Comparison of ENCODE assay signal across 8 cellular contexts in the genomic region with DNA sequence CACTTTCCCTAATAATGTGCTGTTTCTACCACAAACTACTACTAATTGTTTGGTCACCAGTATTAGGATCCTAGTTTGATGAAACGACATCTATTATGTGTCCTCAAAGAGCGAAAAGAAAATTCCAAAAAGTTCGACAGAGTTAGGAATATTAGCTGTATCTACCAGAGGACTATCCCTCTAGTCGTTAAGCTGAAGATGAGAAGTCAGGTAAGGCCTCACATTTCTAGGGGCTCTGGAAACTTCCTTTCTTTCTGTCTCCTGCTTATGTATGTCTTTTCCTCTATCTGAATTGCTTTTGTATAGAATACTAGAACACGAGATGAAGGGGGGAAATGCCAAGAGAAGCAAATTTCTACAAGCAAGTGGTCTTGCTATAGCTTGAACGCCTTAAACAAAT. TPM values are rescaled to one million over a fixed set of nuclear protein-coding genes. Genes with fewer than 3 reads are reported as not detected.
DNase-seq lines count a peak whose midpoint lies in the region; ATAC-seq and TF ChIP-seq lines count a peak whose summit lies in the region.

No MANE protein-coding gene starts in this region.

- H3K27me3 ChIP-seq in Karpas-422 (ENCODE audit: low read length): no peaks in the 10 kb centered on the region
- H3K27me3 ChIP-seq in colonic mucosa: no peaks in the 10 kb centered on the region
- H3K27me3 ChIP-seq in naive thymus-derived CD4-positive, alpha-beta T cell (ENCODE audit: control insufficient read depth in 2 of 2, insufficient read depth in 2 of 2, low read length in 2 of 2): no peaks in the 10 kb centered on the region

- peak overlapping the region; percentile 96 for H3K4me2 ChIP-seq in Karpas-422 (ENCODE audit: low read depth, low read length, poor library complexity, severe bottlenecking)

- ATAC-seq in naive thymus-derived CD4-positive, alpha-beta T cell: no peak
- ATAC-seq in HG03175 (IDR thresholded peaks at IDR 0.05; ENCODE audit: unreplicated experiment): no peak

- no peaks in the 10 kb centered on the region for H3K27me3 Mint-ChIP-seq in naive thymus-derived CD4-positive, alpha-beta T cell

- H3K9me2 ChIP-seq in Karpas-422 (replicated peaks; ENCODE audit: insufficient read depth, low read length): no peaks in the 10 kb centered on the region

- no peaks in the 10 kb centered on the region for H3K36me3 ChIP-seq in Karpas-422 (ENCODE audit: insufficient read depth, low read length)
- H3K36me3 ChIP-seq in colonic mucosa: no peaks in the 10 kb centered on the region
- peaks cover 0 to 9% (median 0%) of the 10 kb centered on the region in 3 experiments for H3K36me3 ChIP-seq in naive thymus-derived CD4-positive, alpha-beta T cell (ENCODE audit: control insufficient read depth in 2 of 3, insufficient read depth in 3 of 3, low read length in 3 of 3)

- H3K9me3 ChIP-seq in Karpas-422 (ENCODE audit: low read length) (no peaks in the 10 kb centered on the region), colonic mucosa (no peaks in the 10 kb centered on the region)
- no peaks in the 10 kb centered on the region for H3K9me3 ChIP-seq in naive thymus-derived CD4-positive, alpha-beta T cell (ENCODE audit: control insufficient read depth in 2 of 3, low read length in 3 of 3)

- peaks cover 21% of the 10 kb centered on the region for H4K20me1 ChIP-seq in Karpas-422 (ENCODE audit: insufficient read depth, low read depth, low read length)

- peaks cover 0 to 23% (median 4%) of the 10 kb centered on the region in 5 donors for H3K36me3 Mint-ChIP-seq in naive thymus-derived CD4-positive, alpha-beta T cell

- H3K27ac Mint-ChIP-seq in naive thymus-derived CD4-positive, alpha-beta T cell: peak overlapping the region; percentile 86 to 99 (median 95)

- H3K27ac ChIP-seq in Karpas-422 (ENCODE audit: low read length) (peak overlapping the region; percentile 71; the same call in 1 of the 2 replicates), colonic mucosa (no peak overlapping the region)
- H3K27ac ChIP-seq in naive thymus-derived CD4-positive, alpha-beta T cell (ENCODE audit: low read depth, low read length): peak overlapping the region; percentile 91

- H3K4me1 ChIP-seq in Karpas-422 (ENCODE audit: low read length) (peaks cover 32% of the 10 kb centered on the region), colonic mucosa (peaks cover 7% of the 10 kb centered on the region)
- peaks cover 50 to 58% of the 10 kb centered on the region in 2 donors for H3K4me1 ChIP-seq in naive thymus-derived CD4-positive, alpha-beta T cell (ENCODE audit: control insufficient read depth in 2 of 2, insufficient read depth in 2 of 2, low read length in 2 of 2)

- POLR2A ChIA-PET in naive thymus-derived CD4-positive, alpha-beta T cell (lab: Charles Lee): interaction anchor here (1.1 to 3.6 kb wide), 6 partner anchors 11 to 1042 kb away, joined by 5 to 23 read pairs (median 7); a partner anchor contains a TSS

- H3K9me3 Mint-ChIP-seq in naive thymus-derived CD4-positive, alpha-beta T cell: peaks cover 0 to 3% (median 0%) of the 10 kb centered on the region in 11 donors

- peak overlapping the region; percentile 98 for H3K4me3 ChIP-seq in AG10803 (ENCODE audit: low read length)
- H3K4me3 ChIP-seq in Karpas-422 (ENCODE audit: low read length): peak overlapping the region; percentile 94
- peak overlapping the region; percentile 94 for H3K4me3 ChIP-seq in colonic mucosa
- peak overlapping the region; percentile 78 for H3K4me3 ChIP-seq in naive thymus-derived CD4-positive, alpha-beta T cell (ENCODE audit: low read length)

- CTCF ChIA-PET in naive thymus-derived CD4-positive, alpha-beta T cell (lab: Charles Lee): interaction anchor here (1.2 kb wide), 1 partner anchor 22 kb away, joined by 3 read pairs; no protein-coding TSS in a partner anchor

- peaks cover 66% of the 10 kb centered on the region for H3K79me2 ChIP-seq in Karpas-422 (ENCODE audit: low read length)

- intact Hi-C loops in colonic mucosa (cut with DNase I): no loop called here
- intact Hi-C loops in naive thymus-derived CD4-positive, alpha-beta T cell (cut with micrococcal nuclease): loop anchor here (2.0 to 10.0 kb wide), 7 partner anchors 47 to 859 kb away; a partner anchor contains a TSS

- H3K4me3 Mint-ChIP-seq in naive thymus-derived CD4-positive, alpha-beta T cell: peak overlapping the region; percentile 88 to 100 (median 98)

- no peak overlapping the region for H2AFZ ChIP-seq in Karpas-422 (ENCODE audit: low read length)

- peak overlapping the region; percentile 94 for H3K9ac ChIP-seq in Karpas-422 (ENCODE audit: low read length)
- peak overlapping the region in 1 of 2 donors; percentile 92 for H3K9ac ChIP-seq in colonic mucosa (ENCODE audit: low read depth in 2 of 2, low read length in 2 of 2)

- peaks cover 55 to 80% (median 70%) of the 10 kb centered on the region in 7 donors for H3K4me1 Mint-ChIP-seq in naive thymus-derived CD4-positive, alpha-beta T cell

- TF ChIP-seq CTCF in AG10803 (conservative IDR thresholded peaks at IDR 0.05; ENCODE audit: low read length) (no peak), colonic mucosa (IDR thresholded peaks at IDR 0.05) (no peak)

- DNase-seq in AG10803 (ENCODE audit: low read depth): no peak
- DNase-seq in Karpas-422: no peak
- DNase-seq in colonic mucosa: no peak
- DNase-seq in naive thymus-derived CD4-positive, alpha-beta T cell: no peak
- no peak for DNase-seq in stimulated activated CD8-positive, alpha-beta memory T cell treated with anti-CD3 and anti-CD28 coated beads, Interleukin-4, amount 100 ng/mL, for 48 hours
- no peak for DNase-seq in stimulated activated CD4-positive, alpha-beta T cell treated with anti-CD3 and anti-CD28 coated beads, Interleukin-12 subunit alpha, Interleukin-12 subunit beta, amount 100 ng/mL, for 4 hours
- no peak for DNase-seq in effector CD4-positive, alpha-beta T cell

RNA-seq across cellular contexts. Expression of a gene that starts 1.6 kb away (rescaled TPM):
- 65.2 and 87.8 TPM in 2 replicates for total RNA-seq in Karpas-422 (2014; rRNA removed; shearing (Covaris generic); ENCODE audit: low replicate concordance)
- total RNA-seq in colonic mucosa: 10 to 100 TPM; 96.9 to 98.3 TPM
- total RNA-seq in naive thymus-derived CD4-positive, alpha-beta T cell: 100 to 1,000 TPM; 125 to 198 (median 188) TPM
- polyA plus RNA-seq in naive thymus-derived CD4-positive, alpha-beta T cell: 100 to 1,000 TPM; 181 to 285 TPM
